38 cellular contexts compared by ENCODE assay signal in genomic region chr5:2691530-2691929, GRCh38. TPM values are rescaled to one million over a fixed set of nuclear protein-coding genes. Genes with fewer than 3 reads are reported as not detected.
"Had no signal": no experiment of that assay in that cellular context is flagged by ENCODE, and none has a peak within 500 bp of the region (broad histone marks: within the 10 kb centered on the region; RNA-seq: fewer than 3 reads in every experiment).

No MANE protein-coding gene starts in this region.

- H3K4me1 ChIP-seq: adrenal gland, body of pancreas, breast epithelium had no signal

- H3K27ac ChIP-seq: adrenal gland, body of pancreas, brain microvascular endothelial cell, breast epithelium, VCaP had no signal

- FAIRE-seq: astrocyte, TTC549 had no signal

- H3K36me3 Mint-ChIP-seq: activated CD4-positive, alpha-beta memory T cell treated with anti-CD3 and anti-CD28 coated beads for 36 hours; activated naive CD8-positive, alpha-beta T cell treated with anti-CD3 and anti-CD28 coated beads for 36 hours had no signal

- H3K9me3 ChIP-seq: adrenal gland, body of pancreas had no signal

- H3K4me3 ChIP-seq: adrenal gland, body of pancreas, breast epithelium had no signal

- H3K9me3 Mint-ChIP-seq: activated T-helper 1 cell treated with anti-CD3 and anti-CD28 coated beads, Interleukin-12 subunit alpha, Interleukin-12 subunit beta, Interleukin-2, Interleukin-4 antibody, amounts not matched to agents 30 ng/mL and 10 ng/mL and 1 ng/mL, durations not matched to agents 14 hours and 24 hours and 36 hours; T-helper 1 cell treated with Interleukin-12 subunit alpha and Interleukin-12 subunit beta and Interleukin-4 antibody, amounts not matched to agents 30 μg/mL and 1 μg/mL, for 36 hours; T-helper 2 cell treated with Interferon-gamma antibody and Interleukin-4, amounts not matched to agents 5 μg/mL and 100 μg/mL, for 36 hours had no signal

- H3K36me3 ChIP-seq: adrenal gland, brain microvascular endothelial cell, breast epithelium had no signal

- DNase-seq: activated B cell treated with CpG ODN at 0.5 μM for 24 hours; activated CD4-positive, alpha-beta memory T cell treated with anti-CD3 and anti-CD28 coated beads for 36 hours; activated CD4-positive, alpha-beta T cell treated with anti-CD3 and anti-CD28 coated beads for 4 hours; activated CD4-positive, alpha-beta T cell treated with anti-CD3 and anti-CD28 coated beads, Interleukin-2, amount 10 ng/mL, durations not matched to agents 24 days and 14 days; activated CD4-positive, alpha-beta T cell treated with anti-CD3 and anti-CD28 coated beads, Interleukin-2, amount 50 U/mL, for 1 hour; activated CD4-positive, alpha-beta T cell treated with anti-CD3 and anti-CD28 coated beads, Interleukin-2, amount 50 U/mL, for 4 hours; activated CD4-positive, CD25-positive, alpha-beta regulatory T cell treated with anti-CD3 and anti-CD28 coated beads, Interleukin-2, amount 50 U/mL, for 72 hours; activated CD8-positive, alpha-beta memory T cell treated with anti-CD3 and anti-CD28 coated beads, Interleukin-2, amount 50 U/mL, for 4 hours; activated CD8-positive, alpha-beta T cell treated with anti-CD3 and anti-CD28 coated beads for 36 hours; activated effector memory CD4-positive, alpha-beta T cell treated with anti-CD3 and anti-CD28 coated beads, Interleukin-2, amount 50 U/mL, for 16 hours; activated gamma-delta T cell treated with Interleukin-2 at 50 U/mL for 16 hours; activated naive CD4-positive, alpha-beta T cell; activated naive CD4-positive, alpha-beta T cell treated with anti-CD3 and anti-CD28 coated beads for 36 hours; activated naive CD4-positive, alpha-beta T cell treated with anti-CD3 and anti-CD28 coated beads, Interleukin-2, amount 50 U/mL, for 16 hours; activated naive CD8-positive, alpha-beta T cell treated with anti-CD3 and anti-CD28 coated beads for 36 hours; activated T-cell treated with anti-CD3 and anti-CD28 coated beads for 4 hours; activated T-cell treated with anti-CD3 and anti-CD28 coated beads, Interleukin-2, amount 50 U/mL, for 1 hour; activated T-cell treated with anti-CD3 and anti-CD28 coated beads, Interleukin-2, amount 50 U/mL, for 4 hours; activated T-cell treated with anti-CD3 and anti-CD28 coated beads, Interleukin-2, amount 50 U/mL, for 72 hours; adrenal gland; amniotic stem cell; aorta; body of pancreas; brain microvascular endothelial cell; central memory CD4-positive, alpha-beta T cell; T-helper 1 cell; T-helper 2 cell; T-helper 9 cell had no signal

- ATAC-seq: activated CD8-positive, alpha-beta T cell treated with anti-CD3 and anti-CD28 coated beads for 36 hours; activated naive CD4-positive, alpha-beta T cell treated with anti-CD3 and anti-CD28 coated beads, Interleukin-2, amount 50 U/mL, for 72 hours; activated T-cell treated with anti-CD3 and anti-CD28 coated beads, Interleukin-2, amount 50 U/mL, for 4 hours; activated T-cell treated with anti-CD3 and anti-CD28 coated beads, Interleukin-2, amount 50 U/mL, for 72 hours; activated T-helper 17 cell treated with anti-CD3 and anti-CD28 coated beads, Interleukin-2, amount 50 U/mL, for 72 hours; body of pancreas had no signal

- H3K27me3 Mint-ChIP-seq: activated B cell treated with CpG ODN at 0.5 μM for 24 hours; activated CD4-positive, alpha-beta memory T cell treated with anti-CD3 and anti-CD28 coated beads for 36 hours; activated CD4-positive, alpha-beta T cell treated with anti-CD3 and anti-CD28 coated beads, Interleukin-2, amount 10 ng/mL, durations not matched to agents 24 days and 14 days; activated naive CD8-positive, alpha-beta T cell treated with anti-CD3 and anti-CD28 coated beads for 36 hours; activated T-helper 17 cell treated with anti-CD3 and anti-CD28 coated beads, Interleukin-2, amount 50 U/mL, for 72 hours had no signal

- H3K4me1 Mint-ChIP-seq: activated B cell treated with CpG ODN at 0.5 μM for 24 hours; activated CD4-positive, alpha-beta T cell treated with anti-CD3 and anti-CD28 coated beads, Interleukin-2, amount 10 ng/mL, durations not matched to agents 24 days and 14 days; activated naive CD8-positive, alpha-beta T cell treated with anti-CD3 and anti-CD28 coated beads for 36 hours; activated T-helper 17 cell treated with anti-CD3 and anti-CD28 coated beads, Interleukin-2, amount 50 U/mL, for 72 hours had no signal

- H3K27ac Mint-ChIP-seq: activated B cell treated with CpG ODN at 0.5 μM for 24 hours; activated CD4-positive, alpha-beta memory T cell treated with anti-CD3 and anti-CD28 coated beads for 36 hours; activated CD4-positive, alpha-beta T cell treated with anti-CD3 and anti-CD28 coated beads, Interleukin-2, amount 10 ng/mL, durations not matched to agents 24 days and 14 days; activated CD8-positive, alpha-beta T cell treated with anti-CD3 and anti-CD28 coated beads for 36 hours; activated naive CD4-positive, alpha-beta T cell treated with anti-CD3 and anti-CD28 coated beads for 36 hours; activated naive CD4-positive, alpha-beta T cell treated with anti-CD3 and anti-CD28 coated beads, Interleukin-2, amount 50 U/mL, for 72 hours; activated naive CD8-positive, alpha-beta T cell treated with anti-CD3 and anti-CD28 coated beads for 36 hours; activated T-cell treated with anti-CD3 and anti-CD28 coated beads, Interleukin-2, amount 50 U/mL, for 72 hours; activated T-helper 1 cell treated with anti-CD3 and anti-CD28 coated beads, Interleukin-12 subunit alpha, Interleukin-12 subunit beta, Interleukin-2, Interleukin-4 antibody, amounts not matched to agents 30 ng/mL and 10 ng/mL and 1 ng/mL, durations not matched to agents 14 hours and 24 hours and 36 hours; activated T-helper 17 cell treated with anti-CD3 and anti-CD28 coated beads, Interleukin-2, amount 50 U/mL, for 72 hours; T-helper 1 cell treated with Interleukin-12 subunit alpha and Interleukin-12 subunit beta and Interleukin-4 antibody, amounts not matched to agents 30 μg/mL and 1 μg/mL, for 36 hours; T-helper 2 cell treated with Interferon-gamma antibody and Interleukin-4, amounts not matched to agents 5 μg/mL and 100 μg/mL, for 36 hours had no signal

- H3K27me3 ChIP-seq: adrenal gland, body of pancreas, brain microvascular endothelial cell, breast epithelium had no signal

- H3K4me3 Mint-ChIP-seq: activated B cell treated with CpG ODN at 0.5 μM for 24 hours; activated CD4-positive, alpha-beta memory T cell treated with anti-CD3 and anti-CD28 coated beads for 36 hours; activated CD4-positive, alpha-beta T cell treated with anti-CD3 and anti-CD28 coated beads, Interleukin-2, amount 10 ng/mL, durations not matched to agents 24 days and 14 days; activated CD8-positive, alpha-beta T cell treated with anti-CD3 and anti-CD28 coated beads for 36 hours; activated naive CD4-positive, alpha-beta T cell treated with anti-CD3 and anti-CD28 coated beads for 36 hours; activated naive CD8-positive, alpha-beta T cell treated with anti-CD3 and anti-CD28 coated beads for 36 hours; activated T-cell treated with anti-CD3 and anti-CD28 coated beads, Interleukin-2, amount 50 U/mL, for 4 hours; activated T-cell treated with anti-CD3 and anti-CD28 coated beads, Interleukin-2, amount 50 U/mL, for 72 hours; activated T-helper 1 cell treated with anti-CD3 and anti-CD28 coated beads, Interleukin-12 subunit alpha, Interleukin-12 subunit beta, Interleukin-2, Interleukin-4 antibody, amounts not matched to agents 30 ng/mL and 10 ng/mL and 1 ng/mL, durations not matched to agents 14 hours and 24 hours and 36 hours; activated T-helper 17 cell treated with anti-CD3 and anti-CD28 coated beads, Interleukin-2, amount 50 U/mL, for 72 hours; T-helper 1 cell treated with Interleukin-12 subunit alpha and Interleukin-12 subunit beta and Interleukin-4 antibody, amounts not matched to agents 30 μg/mL and 1 μg/mL, for 36 hours; T-helper 2 cell treated with Interferon-gamma antibody and Interleukin-4, amounts not matched to agents 5 μg/mL and 100 μg/mL, for 36 hours had no signal

RNA-seq across cellular contexts. Expression of gene IRX2, which starts 59.9 kb away (rescaled TPM):
- total RNA-seq: activated B cell treated with CpG ODN at 0.5 μM for 24 hours; activated CD4-positive, alpha-beta memory T cell treated with anti-CD3 and anti-CD28 coated beads for 36 hours; activated CD4-positive, alpha-beta T cell treated with anti-CD3 and anti-CD28 coated beads, Interleukin-2, amount 10 ng/mL, durations not matched to agents 24 days and 14 days; activated CD8-positive, alpha-beta memory T cell treated with anti-CD3 and anti-CD28 coated beads for 36 hours; activated CD8-positive, alpha-beta T cell treated with anti-CD3 and anti-CD28 coated beads for 36 hours; activated naive CD4-positive, alpha-beta T cell treated with anti-CD3 and anti-CD28 coated beads for 36 hours; activated naive CD4-positive, alpha-beta T cell treated with anti-CD3 and anti-CD28 coated beads, Interleukin-2, amount 50 U/mL, for 72 hours; activated naive CD8-positive, alpha-beta T cell treated with anti-CD3 and anti-CD28 coated beads for 36 hours; activated T-cell treated with anti-CD3 and anti-CD28 coated beads, Interleukin-2, amount 50 U/mL, for 72 hours; activated T-helper 1 cell treated with anti-CD3 and anti-CD28 coated beads, Interleukin-12 subunit alpha, Interleukin-12 subunit beta, Interleukin-2, Interleukin-4 antibody, amounts not matched to agents 30 ng/mL and 10 ng/mL and 1 ng/mL, durations not matched to agents 14 hours and 24 hours and 36 hours; activated T-helper 17 cell treated with anti-CD3 and anti-CD28 coated beads, Interleukin-2, amount 50 U/mL, for 72 hours had no signal
